In the genomic region with DNA sequence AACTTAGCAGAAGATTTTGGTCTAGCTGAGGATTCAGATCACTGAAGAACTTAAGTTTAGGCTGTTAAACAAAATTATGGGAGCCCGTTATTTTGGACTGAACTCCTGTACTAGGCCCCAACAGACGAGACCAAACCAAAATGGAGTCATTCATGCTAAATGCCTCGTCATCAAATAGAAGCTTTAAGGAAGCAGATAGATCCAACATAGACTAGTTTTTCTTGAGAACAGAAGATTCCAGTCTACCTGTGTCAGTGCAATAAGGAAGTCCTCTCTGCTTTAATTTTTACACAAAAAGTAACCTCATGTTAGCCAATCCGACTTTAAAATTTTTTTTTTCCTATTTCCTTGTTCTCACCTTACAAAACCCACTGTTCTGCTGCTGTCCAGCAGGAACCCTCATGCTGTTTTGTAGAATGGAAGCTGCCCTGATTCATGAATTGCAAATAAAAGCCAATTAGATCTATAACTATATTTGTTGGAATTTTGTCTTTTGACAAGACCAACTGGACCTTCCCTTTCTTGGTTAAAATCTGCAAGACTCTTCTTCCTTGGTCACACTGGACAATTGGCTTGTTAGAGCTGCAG, we compare ENCODE assay signal across 26 cellular contexts. TPM values are rescaled to one million over a fixed set of nuclear protein-coding genes. Genes with fewer than 3 reads are reported as not detected.
A peak's percentile ranks its signal among the peaks of the same experiment; 100 is the strongest.
DNase-seq lines count a peak whose midpoint lies in the region; ATAC-seq, FAIRE-seq and TF ChIP-seq lines count a peak whose summit lies in the region.
"Had no signal": no experiment of that assay in that cellular context is flagged by ENCODE, and none has a peak within 500 bp of the region (broad histone marks: within the 10 kb centered on the region; RNA-seq: fewer than 3 reads in every experiment).

No MANE protein-coding gene starts in this region.

- 38% methylated on average over 4 of the region's 4 CpGs for WGBS in HepG2 (ENCODE audit: low lambda C conversion rate)
- WGBS in right lobe of liver (ENCODE audit: insufficient coverage, low coverage, low lambda C conversion rate, missing lambda C conversion rate), result 74% methylated on average over 4 of the region's 4 CpGs

- TF ChIP-seq EP300 in HepG2 (IDR thresholded peaks at IDR 0.05; ENCODE audit: low read depth in 2 of 2, low read length in 2 of 2) (no peak), HepG2 (CRISPR knock-in tag; IDR thresholded peaks at IDR 0.05; ENCODE audit: borderline replicate concordance) (no peak)

- H3K36me3 Mint-ChIP-seq in type B pancreatic cell, result no peaks in the 10 kb centered on the region
- no peaks in the 10 kb centered on the region for H3K36me3 Mint-ChIP-seq in endothelial cell (ENCODE audit: low read depth, unreplicated experiment)
- H3K36me3 Mint-ChIP-seq: activated naive CD4-positive, alpha-beta T cell treated with anti-CD3 and anti-CD28 coated beads, Interleukin-2, amount 50 U/mL, for 72 hours had no signal

- H3K27me3 ChIP-seq in HepG2 (ENCODE audit: control insufficient read depth in 1 of 2, insufficient read depth in 2 of 2, low read length in 2 of 2), result peaks cover 5 to 28% of the 10 kb centered on the region in 2 experiments; a peak in 4 of 5 replicates
- no peaks in the 10 kb centered on the region for H3K27me3 ChIP-seq in right lobe of liver
- H3K27me3 ChIP-seq in SJCRH30, result no peaks in the 10 kb centered on the region
- H3K27me3 ChIP-seq: ascending aorta, gastroesophageal sphincter, spleen, upper lobe of right lung had no signal

- no peak for ATAC-seq in HepG2
- no peak for ATAC-seq in right lobe of liver
- peak; percentile 54 for ATAC-seq in left colon
- ATAC-seq in GM18909 (IDR thresholded peaks at IDR 0.05; ENCODE audit: poor library complexity, unreplicated experiment), result no peak
- ATAC-seq: activated naive CD4-positive, alpha-beta T cell treated with anti-CD3 and anti-CD28 coated beads, Interleukin-2, amount 50 U/mL, for 72 hours; gastroesophageal sphincter; T-helper 17 cell had no signal

- in situ Hi-C loops in HepG2 (cut with HindIII; ENCODE audit: extremely low pct_ligation_motif_present, low pct_unique_long_range_greater_than_20kb), result no loop called here

- POLR2A ChIA-PET in HepG2 (lab: Yijun Ruan, JAX), result no interaction called here

- H2AFZ ChIP-seq in HepG2 (ENCODE audit: low read length), result no peak overlapping the region

- intact Hi-C loops in HepG2 (cut with micrococcal nuclease; ENCODE audit: unreplicated experiment) (no loop called here), right lobe of liver (cut with DNase I) (no loop called here), left colon (cut with DNase I, micrococcal nuclease) (no loop called here)

- H3K27me3 Mint-ChIP-seq in type B pancreatic cell (no peaks in the 10 kb centered on the region), endothelial cell (ENCODE audit: unreplicated experiment) (peaks cover 4% of the 10 kb centered on the region)

- no TSS peak for BruUV-seq in HepG2 (replicated peaks; lab: Mats Ljungman, UMichigan)

- H3K27ac Mint-ChIP-seq in type B pancreatic cell (peak overlapping the region; percentile 6), endothelial cell (ENCODE audit: unreplicated experiment) (no peak overlapping the region)
- H3K27ac Mint-ChIP-seq: activated naive CD4-positive, alpha-beta T cell treated with anti-CD3 and anti-CD28 coated beads, Interleukin-2, amount 50 U/mL, for 72 hours; T-helper 17 cell had no signal

- FAIRE-seq in HepG2 (lab: Jason Lieb, UNC), result no peak
- FAIRE-seq: GM19239, HTR-8/SVneo had no signal

- H3K9me3 ChIP-seq in HepG2 (ENCODE audit: low read length), result no peaks in the 10 kb centered on the region
- H3K9me3 ChIP-seq in right lobe of liver, result no peaks in the 10 kb centered on the region
- no peaks in the 10 kb centered on the region for H3K9me3 ChIP-seq in SJCRH30 (replicated peaks)
- H3K9me3 ChIP-seq: ascending aorta, gastroesophageal sphincter, spleen, upper lobe of right lung had no signal

- H3K36me3 ChIP-seq in HepG2 (replicated peaks in 1 of 2; ENCODE audit: control insufficient read depth in 1 of 2, insufficient read depth in 2 of 2, low read length in 2 of 2) (no peaks in the 10 kb centered on the region), right lobe of liver (no peaks in the 10 kb centered on the region), SJCRH30 (no peaks in the 10 kb centered on the region)
- H3K36me3 ChIP-seq: ascending aorta, gastroesophageal sphincter, spleen, upper lobe of right lung had no signal

- DNase-seq in HepG2 (ENCODE audit: low spot score), result no peak
- DNase-seq in right lobe of liver, result no peak
- no peak for DNase-seq in SJCRH30
- DNase-seq in left colon, result no peak
- DNase-seq in type B pancreatic cell (ENCODE audit: extremely low spot score, unreplicated experiment), result no peak
- no peak for DNase-seq in middle frontal gyrus (ENCODE audit: extremely low spot score, low spot score)
- DNase-seq in endothelial cell (ENCODE audit: low spot score), result no peak
- DNase-seq: activated T-cell treated with anti-CD3 and anti-CD28 coated beads for 4 hours, DND-41, hippocampal formation, mesenchymal stem cell, NCI-H1048, NCI-H1694 treated with DMSO at 0.1 percent for 48 hours, NCI-H2227 treated with DMSO at 0.1 percent for 48 hours, occipital lobe, spleen, T-helper 17 cell, upper lobe of right lung had no signal

- H3K4me3 Mint-ChIP-seq in type B pancreatic cell (no peak overlapping the region), endothelial cell (ENCODE audit: unreplicated experiment) (no peak overlapping the region)
- H3K4me3 Mint-ChIP-seq: central memory CD8-positive, alpha-beta T cell; T-helper 17 cell had no signal

- H3K9ac ChIP-seq in HepG2 (ENCODE audit: insufficient read depth, low read depth, low read length), result no peak overlapping the region

- H3K9me3 Mint-ChIP-seq in type B pancreatic cell (peaks cover 4% of the 10 kb centered on the region), endothelial cell (ENCODE audit: unreplicated experiment) (no peaks in the 10 kb centered on the region)
- H3K9me3 Mint-ChIP-seq: central memory CD8-positive, alpha-beta T cell had no signal

- H3K4me1 ChIP-seq in HepG2 (ENCODE audit: insufficient read depth, low read length) (peaks cover 12% of the 10 kb centered on the region), right lobe of liver (peaks cover 0 to 8% (median 0%) of the 10 kb centered on the region in 4 donors), SJCRH30 (peaks cover 17% of the 10 kb centered on the region)
- H3K4me1 ChIP-seq: spleen had no signal

- CTCF ChIA-PET in HepG2 (lab: Yijun Ruan, JAX; ENCODE audit: low intra/inter-chr PET ratio, low total read pairs), result no interaction called here

- no peak overlapping the region for H3K27ac ChIP-seq in HepG2 (ENCODE audit: extremely low read length, insufficient read depth, low read length)
- H3K27ac ChIP-seq in right lobe of liver, result no peak overlapping the region
- peak overlapping the region; percentile 67 for H3K27ac ChIP-seq in SJCRH30
- H3K27ac ChIP-seq: ascending aorta, gastroesophageal sphincter, SK-N-MC, spleen, upper lobe of right lung had no signal

- H3K4me3 ChIP-seq in HepG2 (replicated peaks in 1 of 3; ENCODE audit: insufficient read depth in 1 of 3, low read depth in 2 of 3, low read length in 3 of 3) (no peak overlapping the region), right lobe of liver (no peak overlapping the region), SJCRH30 (no peak overlapping the region)
- H3K4me3 ChIP-seq: ascending aorta, gastroesophageal sphincter, spleen, upper lobe of right lung had no signal

- H3K4me1 Mint-ChIP-seq in type B pancreatic cell (ENCODE audit: unreplicated experiment), result peaks cover 23% of the 10 kb centered on the region
- H3K4me1 Mint-ChIP-seq in endothelial cell (ENCODE audit: unreplicated experiment), result no peaks in the 10 kb centered on the region
- H3K4me1 Mint-ChIP-seq: central memory CD8-positive, alpha-beta T cell; T-helper 17 cell had no signal

- TF ChIP-seq CTCF in HepG2 (CRISPR knock-in tag; IDR thresholded peaks at IDR 0.05) (no peak), right lobe of liver (IDR thresholded peaks at IDR 0.05) (no peak), type B pancreatic cell (conservative IDR thresholded peaks at IDR 0.05) (no peak), endothelial cell (IDR thresholded peaks at IDR 0.05; ENCODE audit: unreplicated experiment) (no peak)

- TF ChIP-seq RAD21 in HepG2 (CRISPR knock-in tag; IDR thresholded peaks at IDR 0.05), result no peak

- TF ChIP-seq POLR2A in HepG2 (IDR thresholded peaks at IDR 0.05; ENCODE audit: insufficient read depth in 1 of 2, low read depth in 2 of 2, low read length in 2 of 2), result no peak
- no peak for TF ChIP-seq POLR2A in right lobe of liver (IDR thresholded peaks at IDR 0.05)

- H3K79me2 ChIP-seq in HepG2 (ENCODE audit: insufficient read depth, low read length), result no peaks in the 10 kb centered on the region

- no peaks in the 10 kb centered on the region for H4K20me1 ChIP-seq in HepG2 (ENCODE audit: insufficient read depth, low read length)

- H3K4me2 ChIP-seq in HepG2 (ENCODE audit: low read depth, low read length), result no peak overlapping the region

RNA-seq across cellular contexts. Expression of a gene that starts 29.0 kb away (rescaled TPM):
- total RNA-seq in HepG2 (2016; rRNA removed; fragmentation: Illumina TruSeq; extraction: Trizol) (0.20 and 0.31 TPM in 2 replicates), right lobe of liver (10 to 100 TPM in 4 of 6 experiments, 1 to 10 TPM in 2; 5.8 to 51.6 (median 15.9) TPM), left colon (100 to 1,000 TPM; 324 to 443 TPM), type B pancreatic cell (ENCODE audit: low replicate concordance) (149 and 178 TPM in 2 replicates), endothelial cell (ENCODE audit: unreplicated experiment) (87.5 TPM)
- total RNA-seq in HepG2 (2016; cell fraction: cytosol; rRNA removed; fragmentation: Illumina TruSeq; extraction: Trizol; ENCODE audit: low read depth), result not detected in 2 replicates
- total RNA-seq in HepG2 (2016; cell fraction: insoluble cytoplasmic fraction; rRNA removed; fragmentation: Illumina TruSeq; extraction: Trizol), result 0.18 and 0.22 TPM in 2 replicates
- 0.14 TPM in 1 of 2 replicates, not detected in the other for total RNA-seq in HepG2 (2016; cell fraction: membrane; rRNA removed; fragmentation: Illumina TruSeq; extraction: Trizol)
- total RNA-seq in HepG2 (2016; cell fraction: nucleus; rRNA removed; fragmentation: Illumina TruSeq; extraction: Trizol), result 0.25 and 0.28 TPM in 2 replicates
- polyA plus RNA-seq in HepG2 (2011; rRNA removed), result 0.30 TPM in 2 replicates
- 0.24 TPM in 2 replicates for polyA plus RNA-seq in HepG2 (2011; cell fraction: cytosol; rRNA removed)
- polyA plus RNA-seq in HepG2 (2011; cell fraction: nucleus; rRNA removed), result 0.38 and 0.71 TPM in 2 replicates
- polyA plus RNA-seq in HepG2 (2012), result 2.2 and 2.9 TPM in 2 replicates
- polyA plus RNA-seq in HepG2 (2016; cell fraction: cytosol; fragmentation: Illumina TruSeq; extraction: Trizol; ENCODE audit: low read depth), result not detected in 2 replicates
- polyA plus RNA-seq in HepG2 (2016; cell fraction: insoluble cytoplasmic fraction; fragmentation: Illumina TruSeq; extraction: Trizol; ENCODE audit: low read depth), result 0.13 and 0.36 TPM in 2 replicates
- polyA plus RNA-seq in HepG2 (2016; cell fraction: membrane; fragmentation: Illumina TruSeq; extraction: Trizol; ENCODE audit: low read depth), result 0.15 and 0.21 TPM in 2 replicates
- 0.81 and 1.0 TPM in 2 replicates for polyA plus RNA-seq in HepG2 (2016; cell fraction: nucleus; fragmentation: Illumina TruSeq; extraction: Trizol; ENCODE audit: insufficient read depth, low read depth)
- 29.7 TPM in 1 of 2 replicates, not detected in the other for polyA minus RNA-seq in HepG2 (2011; rRNA and poly(A)+ RNA removed; ENCODE audit: low replicate concordance)
- polyA minus RNA-seq in HepG2 (2011; cell fraction: cytosol; rRNA and poly(A)+ RNA removed), result 0.79 and 1.2 TPM in 2 replicates
- polyA minus RNA-seq in HepG2 (2011; cell fraction: nucleus; rRNA and poly(A)+ RNA removed), result 0.52 and 0.75 TPM in 2 replicates
- 116 and 120 TPM in 2 replicates for total RNA-seq in SJCRH30 (2014; rRNA removed; shearing (Covaris generic))

Comparison
In these comparisons a context has a peak if more than half of its experiments do, and no peak if none do; other contexts are left out.
1. RNA of a gene that starts 29.0 kb away (total RNA-seq): 324 to 443 TPM in left colon, 149 to 178 TPM in type B pancreatic cell, 116 to 120 TPM in SJCRH30, 87.5 TPM in endothelial cell (single experiment) and 5.8 to 51.6 TPM in right lobe of liver; 0.14 to 0.31 TPM in HepG2; every median in the first group is over 4 times any median in the second.